Comparison of ENCODE assay signal across 18 cellular contexts in the genomic region with DNA sequence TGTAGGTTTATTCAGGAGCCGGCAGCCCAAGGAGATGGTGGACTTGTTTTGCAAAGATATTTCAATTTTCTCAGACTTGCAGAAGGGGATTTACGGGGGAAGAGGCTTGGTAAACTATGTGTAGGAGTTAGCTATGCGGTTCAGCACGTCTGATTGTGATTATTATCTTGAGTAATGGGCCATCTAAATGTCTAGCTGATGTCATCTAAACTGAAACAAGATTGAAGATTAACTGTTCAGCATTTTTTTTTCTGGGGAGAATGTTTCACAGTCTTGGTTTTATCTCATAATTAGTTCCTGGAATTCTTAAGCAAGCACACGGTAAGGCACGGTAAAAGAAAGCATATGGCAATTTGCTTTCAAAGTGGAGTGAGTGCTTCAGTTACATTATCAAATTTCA.
DNase-seq lines count a peak whose midpoint lies in the region; ATAC-seq, FAIRE-seq and TF ChIP-seq lines count a peak whose summit lies in the region.
"Had no signal": no experiment of that assay in that cellular context is flagged by ENCODE, and none has a peak within 500 bp of the region (broad histone marks: within the 10 kb centered on the region; RNA-seq: fewer than 3 reads in every experiment).

No MANE protein-coding gene starts in this region.

- no peaks in the 10 kb centered on the region for H3K4me1 Mint-ChIP-seq in type B pancreatic cell (ENCODE audit: unreplicated experiment)
- H3K4me1 Mint-ChIP-seq: CD4-positive, CD25-positive, alpha-beta regulatory T cell had no signal

- H3K36me3 Mint-ChIP-seq in type B pancreatic cell: no peaks in the 10 kb centered on the region
- H3K36me3 Mint-ChIP-seq: CD4-positive, CD25-positive, alpha-beta regulatory T cell had no signal

- H3K27ac Mint-ChIP-seq in type B pancreatic cell: no peak overlapping the region
- H3K27ac Mint-ChIP-seq: CD4-positive, CD25-positive, alpha-beta regulatory T cell had no signal

- H3K9me3 Mint-ChIP-seq in type B pancreatic cell: peaks cover 6% of the 10 kb centered on the region

- H3K4me3 Mint-ChIP-seq in type B pancreatic cell: peak overlapping the region; percentile 5
- H3K4me3 Mint-ChIP-seq: CD4-positive, CD25-positive, alpha-beta regulatory T cell had no signal

- no peak for TF ChIP-seq CTCF in type B pancreatic cell (conservative IDR thresholded peaks at IDR 0.05)

- no peak overlapping the region for H3K27ac ChIP-seq in substantia nigra (ENCODE audit: low read depth, low read length, poor library complexity, severe bottlenecking)
- H3K27ac ChIP-seq: GM23248, SJSA1 had no signal

- no peaks in the 10 kb centered on the region for H3K27me3 Mint-ChIP-seq in type B pancreatic cell
- H3K27me3 Mint-ChIP-seq: CD4-positive, CD25-positive, alpha-beta regulatory T cell had no signal

- FAIRE-seq in RCC 7860 (lab: Jason Lieb, UNC): peak; percentile 89
- FAIRE-seq: GM12891 had no signal

- DNase-seq in NCI-H1105 treated with DMSO at 0.1 percent for 48 hours (lab: John Stamatoyannopoulos, UW) (peak; percentile 60), RCC 7860 (ENCODE audit: low spot score) (peak; percentile 62), kidney tubule cell (ENCODE audit: low spot score) (peak; percentile 13), type B pancreatic cell (ENCODE audit: extremely low spot score, unreplicated experiment) (no peak), DMS53 treated with DMSO at 0.1 percent for 48 hours (lab: John Stamatoyannopoulos, UW; ENCODE audit: unreplicated experiment) (no peak), substantia nigra (lab: John Stamatoyannopoulos, UW) (no peak)
- DNase-seq: CD4-positive, CD25-positive, alpha-beta regulatory T cell; DMS 273 treated with DMSO at 0.1 percent for 48 hours; DND-41; GM23248; IMR-90; NCI-H1694; NCI-H2081; NCI-H510A had no signal

- ATAC-seq in HG02678 (IDR thresholded peaks at IDR 0.05; ENCODE audit: unreplicated experiment): no peak
- ATAC-seq: Right ventricle myocardium inferior had no signal

Comparison
In these comparisons a context has a peak if more than half of its experiments do, and no peak if none do; other contexts are left out.
1. DNase-seq: peak in NCI-H1105 treated with DMSO at 0.1 percent for 48 hours (single experiment), RCC 7860 (single experiment) and kidney tubule cell (single experiment); none in type B pancreatic cell (single experiment), DMS53 treated with DMSO at 0.1 percent for 48 hours (single experiment) and substantia nigra (0 of 49).